In genomic region chr15:74784426-74784825, GRCh38 we compare ENCODE assay signal across 1 cellular context.
TF ChIP-seq lines count a peak whose summit lies in the region.

No MANE protein-coding gene starts in this region.

TF ChIP-seq in A549, 52 proteins besides CTCF, POLR2A, EP300 and RAD21 (continued from another document):
- TF ChIP-seq NFE2L2 (conservative IDR thresholded peaks at IDR 0.05; ENCODE audit: low read length) (no peak), FOSL2 (IDR thresholded peaks at IDR 0.05) (no peak), FOSL2 (CRISPR knock-in tag; IDR thresholded peaks at IDR 0.05) (no peak), HEYL (CRISPR knock-in tag; IDR thresholded peaks at IDR 0.05) (no peak), NR3C1 (IDR thresholded peaks at IDR 0.05) (no peak), FOSB (CRISPR knock-in tag; IDR thresholded peaks at IDR 0.05) (no peak), CBX2 (IDR thresholded peaks at IDR 0.05; ENCODE audit: borderline replicate concordance, low read depth) (no peak), EHF (CRISPR knock-in tag; IDR thresholded peaks at IDR 0.05) (no peak), HOXB13 (CRISPR knock-in tag; IDR thresholded peaks at IDR 0.05; ENCODE audit: low read depth) (no peak), CEBPB (IDR thresholded peaks at IDR 0.05) (no peak), ZNF302 (CRISPR knock-in tag; IDR thresholded peaks at IDR 0.05) (no peak), HDAC2 (IDR thresholded peaks at IDR 0.05) (no peak)
